Comparison of ENCODE assay signal across 13 cellular contexts in the genomic region with DNA sequence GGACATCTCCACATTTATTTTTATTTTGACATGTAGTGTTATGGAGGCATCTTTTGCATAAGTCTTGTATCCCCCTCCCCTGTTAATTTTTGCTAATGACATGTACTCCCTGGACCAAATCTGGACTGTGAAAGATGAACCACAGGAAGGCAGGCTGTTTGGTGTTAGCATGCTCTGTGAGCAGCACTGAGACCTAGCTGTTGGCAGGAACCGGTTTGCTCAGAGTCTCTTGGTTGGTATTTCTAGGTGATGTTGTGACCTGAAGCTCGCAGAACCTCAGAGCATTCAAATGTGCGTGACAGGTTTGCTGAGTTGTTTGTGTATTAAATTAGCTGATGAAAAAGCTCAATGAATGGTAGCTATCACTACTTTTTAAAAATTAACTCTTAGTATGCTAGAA.
"Had no signal": no experiment of that assay in that cellular context is flagged by ENCODE, and none has a peak within 500 bp of the region (broad histone marks: within the 10 kb centered on the region; RNA-seq: fewer than 3 reads in every experiment).

No MANE protein-coding gene starts in this region.

- DNase-seq: activated CD4-positive, alpha-beta T cell treated with anti-CD3 and anti-CD28 coated beads, Interleukin-2, amount 50 U/mL, for 1 hour; activated CD4-positive, CD25-positive, alpha-beta regulatory T cell; activated effector memory CD4-positive, alpha-beta T cell treated with anti-CD3 and anti-CD28 coated beads, Interleukin-2, amount 50 U/mL, for 16 hours; activated T-cell treated with anti-CD3 and anti-CD28 coated beads, Interleukin-2, amount 50 U/mL, for 4 hours; islet precursor cell; nucleus accumbens; right cardiac atrium; SW 1271; upper lobe of right lung had no signal

- ATAC-seq: activated T-cell treated with anti-CD3 and anti-CD28 coated beads, Interleukin-2, amount 50 U/mL, for 4 hours; esophagus mucosa; left lobe of liver; upper lobe of right lung had no signal

- H3K4me3 Mint-ChIP-seq: activated T-cell treated with anti-CD3 and anti-CD28 coated beads, Interleukin-2, amount 50 U/mL, for 4 hours; nephron; stimulated activated naive CD8-positive, alpha-beta T cell treated with anti-CD3 and anti-CD28 coated beads, Interleukin-15, Interleukin-2, amounts not matched to agents 100 ng/mL and 50 ng/mL, for 24 hours had no signal

- H3K27me3 Mint-ChIP-seq: stimulated activated naive CD8-positive, alpha-beta T cell treated with anti-CD3 and anti-CD28 coated beads, Interleukin-15, Interleukin-2, amounts not matched to agents 100 ng/mL and 50 ng/mL, for 24 hours had no signal

- H3K9me3 Mint-ChIP-seq: activated T-cell treated with anti-CD3 and anti-CD28 coated beads, Interleukin-2, amount 50 U/mL, for 4 hours; nephron; stimulated activated naive CD8-positive, alpha-beta T cell treated with anti-CD3 and anti-CD28 coated beads, Interleukin-15, Interleukin-2, amounts not matched to agents 100 ng/mL and 50 ng/mL, for 24 hours had no signal

- H3K4me1 Mint-ChIP-seq: nephron had no signal

- H3K27ac Mint-ChIP-seq: nephron; stimulated activated naive CD8-positive, alpha-beta T cell treated with anti-CD3 and anti-CD28 coated beads, Interleukin-15, Interleukin-2, amounts not matched to agents 100 ng/mL and 50 ng/mL, for 24 hours had no signal
